In genomic region chr6:28812778-28813569, GRCh38 we compare ENCODE assay signal across 1 cellular context.
TF ChIP-seq lines count a peak whose summit lies in the region.

No MANE protein-coding gene starts in this region.

TF ChIP-seq in GM23338, 12 proteins besides CTCF, POLR2A, EP300 and RAD21 (continued from another document):
- TF ChIP-seq ZNF462 (CRISPR knock-in tag; IDR thresholded peaks at IDR 0.05) (no peak), EZH2 (IDR thresholded peaks at IDR 0.05; ENCODE audit: low read depth, unreplicated experiment) (no peak), POLR2AphosphoS5 (IDR thresholded peaks at IDR 0.05; ENCODE audit: low read depth) (no peak), ZNF331 (CRISPR knock-in tag; IDR thresholded peaks at IDR 0.05; ENCODE audit: low read depth) (no peak)
